In the genomic region with DNA sequence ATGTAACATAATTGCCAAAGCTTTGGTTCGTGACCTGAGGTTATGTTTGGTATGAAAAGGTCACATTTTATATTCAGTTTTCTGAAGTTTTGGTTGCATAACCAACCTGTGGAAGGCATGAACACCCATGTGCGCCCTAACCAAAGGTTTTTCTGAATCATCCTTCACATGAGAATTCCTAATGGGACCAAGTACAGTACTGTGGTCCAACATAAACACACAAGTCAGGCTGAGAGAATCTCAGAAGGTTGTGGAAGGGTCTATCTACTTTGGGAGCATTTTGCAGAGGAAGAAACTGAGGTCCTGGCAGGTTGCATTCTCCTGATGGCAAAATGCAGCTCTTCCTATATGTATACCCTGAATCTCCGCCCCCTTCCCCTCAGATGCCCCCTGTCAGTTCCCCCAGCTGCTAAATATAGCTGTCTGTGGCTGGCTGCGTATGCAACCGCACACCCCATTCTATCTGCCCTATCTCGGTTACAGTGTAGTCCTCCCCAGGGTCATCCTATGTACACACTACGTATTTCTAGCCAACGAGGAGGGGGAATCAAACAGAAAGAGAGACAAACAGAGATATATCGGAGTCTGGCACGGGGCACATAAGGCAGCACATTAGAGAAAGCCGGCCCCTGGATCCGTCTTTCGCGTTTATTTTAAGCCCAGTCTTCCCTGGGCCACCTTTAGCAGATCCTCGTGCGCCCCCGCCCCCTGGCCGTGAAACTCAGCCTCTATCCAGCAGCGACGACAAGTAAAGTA, we compare ENCODE assay signal across 9 cellular contexts. TPM values are rescaled to one million over a fixed set of nuclear protein-coding genes. Genes with fewer than 3 reads are reported as not detected.
A peak's percentile ranks its signal among the peaks of the same experiment; 100 is the strongest.
DNase-seq lines count a peak whose midpoint lies in the region; ATAC-seq, FAIRE-seq and TF ChIP-seq lines count a peak whose summit lies in the region.
"Had no signal": no experiment of that assay in that cellular context is flagged by ENCODE, and none has a peak within 500 bp of the region (broad histone marks: within the 10 kb centered on the region; RNA-seq: fewer than 3 reads in every experiment).

No MANE protein-coding gene starts in this region.

- H3K4me3 ChIP-seq in GM23248, result peak overlapping the region; percentile 59; the same call in 1 of the 2 replicates
- H3K4me3 ChIP-seq in gastrocnemius medialis, result peak overlapping the region; percentile 65 to 77 (median 68)
- H3K4me3 ChIP-seq: lung had no signal

- H3K27me3 ChIP-seq in GM23248 (replicated peaks; ENCODE audit: insufficient read depth), result peaks cover 72% of the 10 kb centered on the region
- no peaks in the 10 kb centered on the region for H3K27me3 ChIP-seq in gastrocnemius medialis

- no peak overlapping the region for H3K9ac ChIP-seq in GM23248

- 11 to 15% methylated on average over 18 to 20 of the region's 20 CpGs for WGBS in GM23248 (ENCODE audit: low coverage in 1 of 2, low lambda C conversion rate in 2 of 2, missing lambda C conversion rate in 2 of 2), 2 experiments

- intact Hi-C loops in gastrocnemius medialis (cut with DNase I; ENCODE audit: low total_unique reads), result loop anchor here (5.0 kb wide), 2 partner anchors 305 to 365 kb away; no protein-coding TSS in a partner anchor

- POLR2A ChIA-PET in T-cell (lab: Charles Lee), result no interaction called here

- H3K27ac Mint-ChIP-seq in T-cell, result peak overlapping the region in 1 of 2 donors; percentile 38
- no peak overlapping the region for H3K27ac Mint-ChIP-seq in glutamatergic neuron (ENCODE audit: unreplicated experiment)

- no peak for TF ChIP-seq POLR2A in gastrocnemius medialis (IDR thresholded peaks at IDR 0.05)

- peak overlapping the region; percentile 16 for H3K4me2 ChIP-seq in GM23248 (ENCODE audit: unreplicated experiment)

- DNase-seq in GM23248 (peak; percentile 4), T-cell (no peak), glutamatergic neuron (no peak), gastrocnemius medialis (peak in 1 of 2 donors; percentile 42), DMS153 (lab: John Stamatoyannopoulos, UW) (no peak), D721Med (ENCODE audit: insufficient read length, low spot score) (no peak), NCI-H1105 treated with DMSO at 0.1 percent for 48 hours (lab: John Stamatoyannopoulos, UW) (no peak)

- H3K27me3 Mint-ChIP-seq in T-cell (peaks cover 43 to 46% of the 10 kb centered on the region in 2 donors), glutamatergic neuron (ENCODE audit: unreplicated experiment) (peaks cover 17% of the 10 kb centered on the region)

- no peak overlapping the region for H3K27ac ChIP-seq in GM23248
- H3K27ac ChIP-seq in gastrocnemius medialis, result peak overlapping the region; percentile 79 to 92 (median 86)

- H3K79me2 ChIP-seq in GM23248 (ENCODE audit: insufficient read depth), result no peaks in the 10 kb centered on the region

- no peak overlapping the region for H2AFZ ChIP-seq in GM23248

- H3K4me3 Mint-ChIP-seq in T-cell (peak overlapping the region; percentile 47 to 78 (median 72)), glutamatergic neuron (ENCODE audit: unreplicated experiment) (peak overlapping the region; percentile 79)

- no peaks in the 10 kb centered on the region for H3K9me2 ChIP-seq in GM23248 (ENCODE audit: insufficient read depth)

- H3K36me3 ChIP-seq in GM23248 (ENCODE audit: low read depth), result no peaks in the 10 kb centered on the region
- no peaks in the 10 kb centered on the region for H3K36me3 ChIP-seq in gastrocnemius medialis

- no peaks in the 10 kb centered on the region for H4K20me1 ChIP-seq in GM23248 (ENCODE audit: insufficient read depth)

- TF ChIP-seq CTCF in glutamatergic neuron (IDR thresholded peaks at IDR 0.05; ENCODE audit: partially characterized antibody, unreplicated experiment) (no peak), gastrocnemius medialis (IDR thresholded peaks at IDR 0.05 in 4 of 5, conservative IDR thresholded peaks at IDR 0.05 in 1 of 5) (no peak), D721Med (IDR thresholded peaks at IDR 0.05; ENCODE audit: insufficient read depth, missing control alignments) (no peak)

- FAIRE-seq in D721Med (lab: Jason Lieb, UNC), result no peak

- in situ Hi-C loops in GM23248 (cut with MboI) (no loop called here), gastrocnemius medialis (cut with MboI; ENCODE audit: low sequenced_read_pairs in 4 of 4) (no loop called here)

- H3K4me1 Mint-ChIP-seq in T-cell (peaks cover 14 to 18% (median 14%) of the 10 kb centered on the region in 3 donors), glutamatergic neuron (ENCODE audit: low read depth, unreplicated experiment) (peaks cover 5% of the 10 kb centered on the region)

- H3K36me3 Mint-ChIP-seq in T-cell, result peaks cover 9% of the 10 kb centered on the region
- peaks cover 7% of the 10 kb centered on the region for H3K36me3 Mint-ChIP-seq in glutamatergic neuron (ENCODE audit: unreplicated experiment)

- CTCF ChIA-PET in T-cell (lab: Charles Lee), result interaction anchor here (0.6 to 1.0 kb wide), 2 partner anchors 8 to 860 kb away, joined by 3 to 4 read pairs; no protein-coding TSS in a partner anchor

- H3K4me1 ChIP-seq in GM23248 (ENCODE audit: insufficient read depth), result no peaks in the 10 kb centered on the region
- peaks cover 25 to 41% of the 10 kb centered on the region in 2 donors for H3K4me1 ChIP-seq in gastrocnemius medialis

- peak in 1 of 4 experiments; percentile 22 for ATAC-seq in T-cell (replicated peaks in 1 of 4)
- ATAC-seq in gastrocnemius medialis, result peak; percentile 29 to 45
- no peak for ATAC-seq in HG02678 (IDR thresholded peaks at IDR 0.05; ENCODE audit: unreplicated experiment)

- H3K9me3 ChIP-seq in GM23248 (ENCODE audit: low read depth) (no peaks in the 10 kb centered on the region), gastrocnemius medialis (no peaks in the 10 kb centered on the region)

- H3K9me3 Mint-ChIP-seq in T-cell (peaks cover 0 to 4% (median 0%) of the 10 kb centered on the region in 3 donors), glutamatergic neuron (ENCODE audit: unreplicated experiment) (peaks cover 1% of the 10 kb centered on the region)

- no peaks in the 10 kb centered on the region for H3F3A ChIP-seq in GM23248 (ENCODE audit: insufficient read depth)

RNA-seq across cellular contexts. Expression of a gene that starts 0.5 kb away (rescaled TPM):
- 0.13 TPM in 1 of 2 replicates, not detected in the other for total RNA-seq in GM23248 (2014; rRNA removed; shearing (Covaris generic))
- 0.09 and 0.24 TPM in 2 replicates for polyA plus RNA-seq in GM23248 (2016; fragmentation: Nextera tagmentation; extraction: Ambion mirVana)
- total RNA-seq in T-cell (1 to 10 TPM; 1.5 to 7.3 (median 5.8) TPM), glutamatergic neuron (ENCODE audit: unreplicated experiment) (not detected), gastrocnemius medialis (1 to 10 TPM in 3 of 4 donors, under 1 TPM in 1; 0.61 to 1.1 (median 1.1) TPM)
